ENCODE assay signal across 1 cellular context in the genomic region with DNA sequence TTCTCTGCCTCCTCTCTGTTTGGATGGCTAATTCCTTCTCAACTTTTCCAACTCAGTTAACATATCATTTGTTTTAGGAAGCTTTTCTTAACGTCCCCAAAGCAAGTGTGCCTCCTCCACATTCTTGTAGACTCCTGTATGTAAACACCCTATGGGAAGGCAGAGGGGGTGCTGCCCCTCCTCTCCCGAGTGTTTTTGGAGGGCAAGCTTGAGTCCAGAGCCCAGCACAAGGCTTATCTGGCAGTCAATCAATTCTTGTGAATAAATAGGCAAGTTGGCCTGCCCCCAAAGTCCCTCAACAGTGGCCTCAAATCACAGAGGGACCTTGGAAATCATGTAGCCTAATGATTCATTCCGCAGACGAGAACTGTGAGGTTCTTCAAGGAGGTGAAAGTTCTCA.
TF ChIP-seq lines count a peak whose summit lies in the region.

No MANE protein-coding gene starts in this region.

TF ChIP-seq in H1, 55 proteins besides CTCF, POLR2A, EP300 and RAD21:
- TF ChIP-seq CHD7 (IDR thresholded peaks at IDR 0.05; ENCODE audit: insufficient replicate concordance, low read length) (no peak), MAX (IDR thresholded peaks at IDR 0.05) (no peak), BRCA1 (IDR thresholded peaks at IDR 0.05; ENCODE audit: low read depth, low read length) (no peak), CTBP2 (IDR thresholded peaks at IDR 0.05; ENCODE audit: borderline replicate concordance, insufficient read depth, insufficient read length, low read length) (no peak), POU5F1 (IDR thresholded peaks at IDR 0.05; ENCODE audit: low read depth, low read length) (no peak), TCF12 (IDR thresholded peaks at IDR 0.05; ENCODE audit: low read depth, low read length) (no peak), YY1 (IDR thresholded peaks at IDR 0.05; ENCODE audit: low read depth, low read length) (no peak), JUND (IDR thresholded peaks at IDR 0.05; ENCODE audit: low read length) (no peak), RFX5 (IDR thresholded peaks at IDR 0.05; ENCODE audit: borderline replicate concordance, low read depth, low read length) (no peak), CBX8 (IDR thresholded peaks at IDR 0.05; ENCODE audit: borderline replicate concordance, low read depth, low read length) (no peak), BCL11A (IDR thresholded peaks at IDR 0.05; ENCODE audit: low read depth in 2 of 2, low read length in 2 of 2) (no peak), TBP (IDR thresholded peaks at IDR 0.05; ENCODE audit: low read depth, low read length) (no peak), FOSL1 (IDR thresholded peaks at IDR 0.05; ENCODE audit: insufficient read depth, low read depth, low read length) (no peak), NRF1 (IDR thresholded peaks at IDR 0.05; ENCODE audit: low read depth, low read length) (no peak)
